Comparison of ENCODE assay signal across 1 cellular context in genomic region chr3:195785781-195786405, GRCh38.
A peak's percentile ranks its signal among the peaks of the same experiment; 100 is the strongest.
TF ChIP-seq lines count a peak whose summit lies in the region.
"Not testable (repeated sequence)": the region's sequence is repeated elsewhere in the genome, so short reads cannot be mapped to it uniquely, and the experiment has no call there.

No MANE protein-coding gene starts in this region.

TF ChIP-seq in HepG2, 621 proteins besides CTCF, POLR2A, EP300 and RAD21:
- peak; percentile 51 for TF ChIP-seq CREB1 (IDR thresholded peaks at IDR 0.05)
- TF ChIP-seq CREB1 (CRISPR knock-in tag; IDR thresholded peaks at IDR 0.05) = not testable (repeated sequence)
